Comparison of ENCODE assay signal across 8 cellular contexts in genomic region chr3:120450914-120451669, GRCh38. TPM values are rescaled to one million over a fixed set of nuclear protein-coding genes. Genes with fewer than 3 reads are reported as not detected.
DNase-seq lines count a peak whose midpoint lies in the region; ATAC-seq and TF ChIP-seq lines count a peak whose summit lies in the region.

A gene with protein sequence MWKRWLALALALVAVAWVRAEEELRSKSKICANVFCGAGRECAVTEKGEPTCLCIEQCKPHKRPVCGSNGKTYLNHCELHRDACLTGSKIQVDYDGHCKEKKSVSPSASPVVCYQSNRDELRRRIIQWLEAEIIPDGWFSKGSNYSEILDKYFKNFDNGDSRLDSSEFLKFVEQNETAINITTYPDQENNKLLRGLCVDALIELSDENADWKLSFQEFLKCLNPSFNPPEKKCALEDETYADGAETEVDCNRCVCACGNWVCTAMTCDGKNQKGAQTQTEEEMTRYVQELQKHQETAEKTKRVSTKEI (minus strand): TSS chr3:120450992. CDS start chr3:120450746, 246 bp downstream.

- H3K9me3 Mint-ChIP-seq in endothelial cell (ENCODE audit: unreplicated experiment), result no peaks in the 10 kb centered on the region

- no peak for DNase-seq in GM12864 (ENCODE audit: low read depth)
- no peak for DNase-seq in RWPE1 (ENCODE audit: low spot score)
- peak; percentile 35 for DNase-seq in endothelial cell (ENCODE audit: low spot score)
- DNase-seq in mesenchymal stem cell, result peak; percentile 68
- no peak for DNase-seq in HUDEP-2 (lab: John Stamatoyannopoulos, UW; ENCODE audit: unreplicated experiment in 76 of 76)
- DNase-seq in NCI-H1105 (lab: John Stamatoyannopoulos, UW), result no peak

- POLR2A ChIA-PET in RWPE1 (lab: Yijun Ruan, JAX; ENCODE audit: low non-redundant PET), result no interaction called here

- H3K27me3 ChIP-seq in mesenchymal stem cell (ENCODE audit: control insufficient read depth in 1 of 2, insufficient read depth in 1 of 2, low read length in 2 of 2) (no peaks in the 10 kb centered on the region), thymus (ENCODE audit: control insufficient read depth, insufficient read depth) (peaks cover 7% of the 10 kb centered on the region)

- peak within 1 kb of the TSS; percentile 86 to 91 for H3K4ac ChIP-seq in mesenchymal stem cell (ENCODE audit: low read depth in 1 of 2, low read length in 2 of 2)

- H3K36me3 Mint-ChIP-seq in endothelial cell (ENCODE audit: low read depth, unreplicated experiment), result peaks cover 16% of the 10 kb centered on the region

- H3K23ac ChIP-seq in mesenchymal stem cell (ENCODE audit: low read length in 2 of 2), result peak within 1 kb of the TSS in 1 of 2 experiments; percentile 46

- H3K36me3 ChIP-seq in mesenchymal stem cell (ENCODE audit: control insufficient read depth in 1 of 2, insufficient read depth in 2 of 2, low read depth in 1 of 2, low read length in 2 of 2) (peaks cover 2 to 19% of the 10 kb centered on the region in 2 experiments), thymus (ENCODE audit: control insufficient read depth, insufficient read depth) (no peaks in the 10 kb centered on the region)

- CTCF ChIA-PET in RWPE1 (lab: Yijun Ruan, JAX), result interaction anchor here (0.7 to 1.0 kb wide), 2 partner anchors 18 to 108 kb away, joined by 3 to 5 read pairs; no protein-coding TSS in a partner anchor

- peaks cover 7% of the 10 kb centered on the region for H3K27me3 Mint-ChIP-seq in endothelial cell (ENCODE audit: unreplicated experiment)

- H3K4me1 Mint-ChIP-seq in endothelial cell (ENCODE audit: unreplicated experiment), result peaks cover 29% of the 10 kb centered on the region

- H3K4me1 ChIP-seq in mesenchymal stem cell (ENCODE audit: control insufficient read depth, insufficient read depth, low read depth, low read length) (peaks cover 9% of the 10 kb centered on the region), thymus (ENCODE audit: control insufficient read depth, insufficient read depth, low read length) (peaks cover 7% of the 10 kb centered on the region)

- peak within 1 kb of the TSS; percentile 90 for H2BK120ac ChIP-seq in mesenchymal stem cell (ENCODE audit: low read depth, low read length)

- H3K4me3 ChIP-seq in GM12864 (ENCODE audit: low read depth, low read length) (peak within 1 kb of the TSS; percentile 30), mesenchymal stem cell (ENCODE audit: insufficient read depth in 1 of 2, low read depth in 1 of 2, low read length in 2 of 2) (peak within 1 kb of the TSS; percentile 83 to 85), thymus (ENCODE audit: low read length) (peak within 1 kb of the TSS; percentile 75)

- H2BK5ac ChIP-seq in mesenchymal stem cell (ENCODE audit: low read depth, low read length, poor library complexity, severe bottlenecking), result peak within 1 kb of the TSS; percentile 80

- H4K8ac ChIP-seq in mesenchymal stem cell (ENCODE audit: low read length), result peak within 1 kb of the TSS; percentile 96

- H2BK15ac ChIP-seq in mesenchymal stem cell (ENCODE audit: low read depth, poor library complexity, severe bottlenecking), result peak within 1 kb of the TSS; percentile 99

- H2AFZ ChIP-seq in mesenchymal stem cell (ENCODE audit: low read depth, low read length), result peak within 1 kb of the TSS; percentile 30

- peak within 1 kb of the TSS; percentile 38 for H3K27ac ChIP-seq in RWPE1
- H3K27ac ChIP-seq in mesenchymal stem cell (ENCODE audit: low read length, poor library complexity, severe bottlenecking), result peak within 1 kb of the TSS; percentile 76
- peak within 1 kb of the TSS; percentile 39 for H3K27ac ChIP-seq in thymus (ENCODE audit: low read depth)

- ATAC-seq in HG02852 (IDR thresholded peaks at IDR 0.05; ENCODE audit: unreplicated experiment), result no peak

- H3K4me3 Mint-ChIP-seq in endothelial cell (ENCODE audit: unreplicated experiment), result peak within 1 kb of the TSS; percentile 98

- peak within 1 kb of the TSS; percentile 66 for H3K4me2 ChIP-seq in mesenchymal stem cell (ENCODE audit: low read length, poor library complexity, severe bottlenecking)

- H3K14ac ChIP-seq in mesenchymal stem cell (ENCODE audit: low read length in 2 of 2), result peak within 1 kb of the TSS in 1 of 2 experiments; percentile 94

- no peak within 1 kb of the TSS for H2AK5ac ChIP-seq in mesenchymal stem cell (ENCODE audit: low read length, severe bottlenecking)

- peak within 1 kb of the TSS; percentile 93 to 95 for H3K18ac ChIP-seq in mesenchymal stem cell (ENCODE audit: low read depth in 1 of 2, low read length in 2 of 2)

- 3% methylated on average over 39 of the region's 67 CpGs for WGBS in mesenchymal stem cell
- WGBS in thymus, result 15% methylated on average over 67 of the region's 67 CpGs

- TF ChIP-seq CTCF in GM12864 (IDR thresholded peaks at IDR 0.05; ENCODE audit: low read depth, low read length, missing control alignments) (no peak), RWPE1 (conservative IDR thresholded peaks at IDR 0.05; ENCODE audit: low read depth) (no peak), endothelial cell (IDR thresholded peaks at IDR 0.05; ENCODE audit: unreplicated experiment) (no peak)

- H3K27ac Mint-ChIP-seq in endothelial cell (ENCODE audit: unreplicated experiment), result peak within 1 kb of the TSS; percentile 93

- no peaks in the 10 kb centered on the region for H3K79me1 ChIP-seq in mesenchymal stem cell (replicated peaks; ENCODE audit: low read length, poor library complexity, severe bottlenecking)

- H2BK12ac ChIP-seq in mesenchymal stem cell (ENCODE audit: low read length in 2 of 2), result peak within 1 kb of the TSS in 1 of 2 experiments; percentile 65

- H3K9me3 ChIP-seq in mesenchymal stem cell (ENCODE audit: control insufficient read depth, low read length), result no peaks in the 10 kb centered on the region
- H3K9me3 ChIP-seq in thymus (ENCODE audit: control insufficient read depth), result no peaks in the 10 kb centered on the region

- H4K91ac ChIP-seq in mesenchymal stem cell (ENCODE audit: low read length), result peak within 1 kb of the TSS; percentile 84

- H3K9ac ChIP-seq in mesenchymal stem cell (ENCODE audit: low read length), result peak within 1 kb of the TSS; percentile 99

RNA-seq across cellular contexts. Expression of the gene that starts here (rescaled TPM):
- 1,211 TPM for total RNA-seq in endothelial cell (ENCODE audit: unreplicated experiment)
- polyA plus RNA-seq in mesenchymal stem cell (2013, experiment 1 of 2), result 544 TPM
- polyA plus RNA-seq in mesenchymal stem cell (2013, experiment 2 of 2), result 562 TPM
- 27.1 TPM for polyA plus RNA-seq in thymus

Comparison
In these comparisons a context has a peak if more than half of its experiments do, and no peak if none do; other contexts are left out.
1. DNase-seq: peak in endothelial cell (single experiment) and mesenchymal stem cell (single experiment); none in GM12864 (single experiment), RWPE1 (single experiment), HUDEP-2 (0 of 76) and NCI-H1105 (single experiment).
2. H3K4me3 ChIP-seq: peak in every context shown above with its lines; median percentile 84 in mesenchymal stem cell; 75 in thymus; 30 in GM12864.
3. Peak in every context shown above with its lines, with median percentiles within 50 percentile points of each other: H3K27ac ChIP-seq.